ENCODE assay signal across 8 cellular contexts in genomic region chr3:133821767-133822638, GRCh38. TPM values are rescaled to one million over a fixed set of nuclear protein-coding genes. Genes with fewer than 3 reads are reported as not detected.
A peak's percentile ranks its signal among the peaks of the same experiment; 100 is the strongest.
DNase-seq lines count a peak whose midpoint lies in the region; TF ChIP-seq lines count a peak whose summit lies in the region.

No MANE protein-coding gene starts in this region.

- peak; percentile 94 for DNase-seq in DMS 273 (lab: John Stamatoyannopoulos, UW; ENCODE audit: unreplicated experiment)
- peak; percentile 91 for DNase-seq in M059J (ENCODE audit: low read depth)
- DNase-seq in choroid plexus epithelial cell (ENCODE audit: low read depth), result peak; percentile 70
- peak; percentile 13 for DNase-seq in midbrain (lab: John Stamatoyannopoulos, UW)
- no peak for DNase-seq in cerebellum (ENCODE audit: low spot score)
- no peak for DNase-seq in NCI-H446 (lab: John Stamatoyannopoulos, UW)
- no peak for DNase-seq in NCI-H510A (lab: John Stamatoyannopoulos, UW)
- DNase-seq in NCI-H1092 (lab: John Stamatoyannopoulos, UW), result no peak

- TF ChIP-seq CTCF in choroid plexus epithelial cell (conservative IDR thresholded peaks at IDR 0.05; ENCODE audit: low read depth, low read length), result no peak

- H3K4me3 ChIP-seq in choroid plexus epithelial cell (ENCODE audit: low read depth, low read length), result no peak overlapping the region

RNA-seq across cellular contexts. Expression of gene SRPRB, which starts 16.4 kb away (rescaled TPM):
- 66.0 and 74.6 TPM in 2 replicates for total RNA-seq in M059J (2014; rRNA removed; shearing (Covaris generic))
- 21.1 TPM for total RNA-seq in cerebellum

Comparison
In these comparisons a context has a peak if more than half of its experiments do, and no peak if none do; other contexts are left out.
1. DNase-seq: peak in DMS 273 (single experiment), M059J (single experiment), choroid plexus epithelial cell (single experiment) and midbrain (single experiment); none in cerebellum (single experiment), NCI-H446 (0 of 2), NCI-H510A (single experiment) and NCI-H1092 (single experiment).